10 cellular contexts compared by ENCODE assay signal in genomic region chr19:50377517-50377916, GRCh38. TPM values are rescaled to one million over a fixed set of nuclear protein-coding genes. Genes with fewer than 3 reads are reported as not detected.
A peak's percentile ranks its signal among the peaks of the same experiment; 100 is the strongest.
DNase-seq lines count a peak whose midpoint lies in the region; FAIRE-seq and TF ChIP-seq lines count a peak whose summit lies in the region.
"Had no signal": no experiment of that assay in that cellular context is flagged by ENCODE, and none has a peak within 500 bp of the region (broad histone marks: within the 10 kb centered on the region; RNA-seq: fewer than 3 reads in every experiment).

No MANE protein-coding gene starts in this region.

- H3K4me3 ChIP-seq in Caco-2 (ENCODE audit: low read depth, low read length), result no peak overlapping the region
- peak overlapping the region; percentile 63; the same call in 1 of the 2 replicates for H3K4me3 ChIP-seq in Karpas-422 (ENCODE audit: low read length)
- H3K4me3 ChIP-seq in breast epithelium, result no peak overlapping the region
- H3K4me3 ChIP-seq in neural progenitor cell, result no peak overlapping the region

- H3K27ac Mint-ChIP-seq in Caco-2 (ENCODE audit: unreplicated experiment) (peak overlapping the region; percentile 100), neural progenitor cell (no peak overlapping the region)

- CTCF ChIA-PET in Caco-2 (lab: Charles Lee), result no interaction called here

- no peak for DNase-seq in Caco-2
- DNase-seq in Karpas-422, result no peak
- DNase-seq in breast epithelium (ENCODE audit: low spot score in 2 of 2), result no peak
- no peak for DNase-seq in neural progenitor cell (ENCODE audit: low spot score)
- no peak for DNase-seq in cerebellum (ENCODE audit: low spot score)
- no peak for DNase-seq in NCI-H226
- no peak for DNase-seq in GM19239 (ENCODE audit: insufficient read length, low spot score)
- DNase-seq: HCEC 1CT, kidney, occipital lobe had no signal

- BruUV-seq in Caco-2 (replicated peaks; lab: Mats Ljungman, UMichigan), result no TSS peak

- H3F3A ChIP-seq in neural progenitor cell (ENCODE audit: low read depth), result peaks cover 17% of the 10 kb centered on the region

- H3K4me3 Mint-ChIP-seq in Caco-2 (ENCODE audit: unreplicated experiment) (peak overlapping the region; percentile 99), neural progenitor cell (peak overlapping the region; percentile 99)

- TF ChIP-seq POLR2A in breast epithelium (IDR thresholded peaks at IDR 0.05), result no peak

- H4K20me1 ChIP-seq in Karpas-422 (ENCODE audit: insufficient read depth, low read depth, low read length) (peaks cover 24% of the 10 kb centered on the region), neural progenitor cell (ENCODE audit: low read depth) (no peaks in the 10 kb centered on the region)

- H3K9ac ChIP-seq in Karpas-422 (ENCODE audit: low read length) (peak overlapping the region; percentile 7; the same call in 1 of the 2 replicates), neural progenitor cell (no peak overlapping the region)

- H3K27me3 Mint-ChIP-seq in Caco-2 (ENCODE audit: insufficient read depth, unreplicated experiment) (no peaks in the 10 kb centered on the region), neural progenitor cell (ENCODE audit: insufficient read depth, low read depth) (peaks cover 4% of the 10 kb centered on the region)

- H3K4me1 Mint-ChIP-seq in Caco-2 (ENCODE audit: low read depth, unreplicated experiment), result no peaks in the 10 kb centered on the region
- peaks cover 4% of the 10 kb centered on the region for H3K4me1 Mint-ChIP-seq in neural progenitor cell

- H2AFZ ChIP-seq in Karpas-422 (ENCODE audit: low read length), result no peak overlapping the region
- H2AFZ ChIP-seq in neural progenitor cell (replicated peaks), result no peak overlapping the region

- H3K36me3 ChIP-seq in Caco-2 (ENCODE audit: control insufficient read depth, insufficient read depth, low read length) (peaks cover 9% of the 10 kb centered on the region), Karpas-422 (ENCODE audit: insufficient read depth, low read length) (peaks cover 20% of the 10 kb centered on the region), breast epithelium (peaks cover 8% of the 10 kb centered on the region), neural progenitor cell (no peaks in the 10 kb centered on the region)

- intact Hi-C loops in Caco-2 (cut with micrococcal nuclease; ENCODE audit: unreplicated experiment), result loop anchor here (2.0 kb wide), 1 partner anchor 83 kb away; no protein-coding TSS in a partner anchor
- intact Hi-C loops in breast epithelium (cut with DNase I; ENCODE audit: low total_unique reads), result no loop called here

- no peaks in the 10 kb centered on the region for H3K9me2 ChIP-seq in Karpas-422 (replicated peaks; ENCODE audit: insufficient read depth, low read length)

- H3K36me3 Mint-ChIP-seq in Caco-2 (ENCODE audit: insufficient read depth, unreplicated experiment) (peaks cover 38% of the 10 kb centered on the region), neural progenitor cell (peaks cover 22% of the 10 kb centered on the region)

- H3K4me2 ChIP-seq in Karpas-422 (ENCODE audit: low read depth, low read length, poor library complexity, severe bottlenecking), result peak overlapping the region; percentile 32
- H3K4me2 ChIP-seq in neural progenitor cell, result no peak overlapping the region

- H3K9me3 Mint-ChIP-seq in Caco-2 (ENCODE audit: unreplicated experiment) (no peaks in the 10 kb centered on the region), neural progenitor cell (no peaks in the 10 kb centered on the region)

- H3K79me2 ChIP-seq in Karpas-422 (ENCODE audit: low read length) (peaks cover 13% of the 10 kb centered on the region), neural progenitor cell (ENCODE audit: low read depth) (no peaks in the 10 kb centered on the region)

- no peaks in the 10 kb centered on the region for H3K4me1 ChIP-seq in Caco-2
- H3K4me1 ChIP-seq in Karpas-422 (ENCODE audit: low read length), result peaks cover 19% of the 10 kb centered on the region
- H3K4me1 ChIP-seq in breast epithelium, result no peaks in the 10 kb centered on the region
- H3K4me1 ChIP-seq in neural progenitor cell, result no peaks in the 10 kb centered on the region

- no peaks in the 10 kb centered on the region for H3K27me3 ChIP-seq in Caco-2 (replicated peaks; ENCODE audit: control insufficient read depth, insufficient read depth, low read length)
- no peaks in the 10 kb centered on the region for H3K27me3 ChIP-seq in Karpas-422 (ENCODE audit: low read length)
- H3K27me3 ChIP-seq in breast epithelium, result no peaks in the 10 kb centered on the region
- no peaks in the 10 kb centered on the region for H3K27me3 ChIP-seq in neural progenitor cell

- POLR2A ChIA-PET in Caco-2 (lab: Charles Lee), result no interaction called here

- H3K27ac ChIP-seq in Karpas-422 (ENCODE audit: low read length), result no peak overlapping the region
- H3K27ac ChIP-seq in breast epithelium, result peak overlapping the region; percentile 99
- no peak overlapping the region for H3K27ac ChIP-seq in neural progenitor cell

- H3K9me3 ChIP-seq in Caco-2, result no peaks in the 10 kb centered on the region
- H3K9me3 ChIP-seq in Karpas-422 (ENCODE audit: low read length), result no peaks in the 10 kb centered on the region
- no peaks in the 10 kb centered on the region for H3K9me3 ChIP-seq in breast epithelium
- no peaks in the 10 kb centered on the region for H3K9me3 ChIP-seq in neural progenitor cell (ENCODE audit: low read depth)

- FAIRE-seq in GM19239 (lab: Jason Lieb, UNC), result no peak
- FAIRE-seq: kidney had no signal

- no peak for TF ChIP-seq CTCF in Caco-2 (IDR thresholded peaks at IDR 0.05; ENCODE audit: insufficient read depth in 1 of 2, low read depth in 1 of 2, low read length in 1 of 2, severe bottlenecking in 1 of 2, unreplicated experiment in 1 of 2)
- no peak for TF ChIP-seq CTCF in breast epithelium (IDR thresholded peaks at IDR 0.05)
- TF ChIP-seq CTCF in neural progenitor cell (IDR thresholded peaks at IDR 0.05), result no peak

RNA-seq across cellular contexts. Expression of gene NR1H2, which starts 1.3 kb away (rescaled TPM):
- total RNA-seq in Caco-2 (2022) (38.3 and 40.3 TPM in 2 replicates), breast epithelium (100 to 1,000 TPM in 1 of 3 donors, 10 to 100 TPM in 2; 71.0 to 105 (median 87.5) TPM), neural progenitor cell (ENCODE audit: low replicate concordance) (25.4 and 47.2 TPM in 2 replicates), cerebellum (16.5 TPM)
- total RNA-seq in Karpas-422 (2014; rRNA removed; shearing (Covaris generic); ENCODE audit: low replicate concordance), result 68.2 and 120 TPM in 2 replicates

RNA-seq across cellular contexts. Expression of gene POLD1, which starts 6.6 kb away (rescaled TPM):
- total RNA-seq in Caco-2 (2022) (128 TPM in 2 replicates), breast epithelium (10 to 100 TPM; 13.8 to 17.3 (median 16.0) TPM), neural progenitor cell (ENCODE audit: low replicate concordance) (36.7 and 123 TPM in 2 replicates), cerebellum (15.6 TPM)
- total RNA-seq in Karpas-422 (2014; rRNA removed; shearing (Covaris generic); ENCODE audit: low replicate concordance), result 53.4 and 98.8 TPM in 2 replicates

RNA-seq across cellular contexts. Expression of gene NAPSA, which starts 12.1 kb away (rescaled TPM):
- total RNA-seq in Caco-2 (2022) (1.2 and 1.6 TPM in 2 replicates), breast epithelium (1 to 10 TPM in 2 of 3 donors, under 1 TPM in 1; 0.80 to 1.8 (median 1.6) TPM), neural progenitor cell (ENCODE audit: low replicate concordance) (0.11 and 2.3 TPM in 2 replicates), cerebellum (0.36 TPM)
- total RNA-seq in Karpas-422 (2014; rRNA removed; shearing (Covaris generic); ENCODE audit: low replicate concordance), result 0.11 and 2.3 TPM in 2 replicates

RNA-seq across cellular contexts. Expression of gene SPIB, which starts 41.2 kb away (rescaled TPM):
- total RNA-seq in Caco-2 (2022) (0.50 and 0.51 TPM in 2 replicates), breast epithelium (under 1 TPM in 1 of 3 donors, not detected in 2; 0.33 TPM), neural progenitor cell (ENCODE audit: low replicate concordance) (0.31 TPM in 1 of 2 replicates, not detected in the other), cerebellum (not detected)
- total RNA-seq in Karpas-422 (2014; rRNA removed; shearing (Covaris generic); ENCODE audit: low replicate concordance), result 221 and 239 TPM in 2 replicates
- total RNA-seq: occipital lobe had no signal

RNA-seq across cellular contexts. Expression of gene KCNC3, which starts 48.3 kb away (rescaled TPM):
- total RNA-seq in Caco-2 (2022) (20.6 and 24.6 TPM in 2 replicates), breast epithelium (1 to 10 TPM in 2 of 3 donors, under 1 TPM in 1; 0.32 to 3.7 (median 1.6) TPM), neural progenitor cell (ENCODE audit: low replicate concordance) (0.41 and 1.2 TPM in 2 replicates), cerebellum (6.3 TPM)
- total RNA-seq in Karpas-422 (2014; rRNA removed; shearing (Covaris generic); ENCODE audit: low replicate concordance), result 10.8 and 18.1 TPM in 2 replicates

Comparison
In these comparisons a context has a peak if more than half of its experiments do, and no peak if none do; other contexts are left out.
1. H3K27ac ChIP-seq: peak in breast epithelium (2 of 2); none in Karpas-422 (single experiment) and neural progenitor cell (single experiment).